8 cellular contexts compared by ENCODE assay signal in genomic region chr16:71358464-71359031, GRCh38. TPM values are rescaled to one million over a fixed set of nuclear protein-coding genes. Genes with fewer than 3 reads are reported as not detected.
DNase-seq lines count a peak whose midpoint lies in the region; ATAC-seq and TF ChIP-seq lines count a peak whose summit lies in the region.

A gene with protein sequence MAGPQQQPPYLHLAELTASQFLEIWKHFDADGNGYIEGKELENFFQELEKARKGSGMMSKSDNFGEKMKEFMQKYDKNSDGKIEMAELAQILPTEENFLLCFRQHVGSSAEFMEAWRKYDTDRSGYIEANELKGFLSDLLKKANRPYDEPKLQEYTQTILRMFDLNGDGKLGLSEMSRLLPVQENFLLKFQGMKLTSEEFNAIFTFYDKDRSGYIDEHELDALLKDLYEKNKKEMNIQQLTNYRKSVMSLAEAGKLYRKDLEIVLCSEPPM (plus strand): TSS chr16:71358723. CDS start chr16:71358793, 70 bp downstream.

- CTCF ChIA-PET in CD8-positive, alpha-beta memory T cell (lab: Charles Lee), result interaction anchor here (0.7 to 0.9 kb wide), 2 partner anchors 9 to 20 kb away, joined by 3 to 5 read pairs; no protein-coding TSS in a partner anchor

- H3K27me3 Mint-ChIP-seq in CD8-positive, alpha-beta memory T cell, result peaks cover 9 to 33% of the 10 kb centered on the region in 2 donors
- H3K27me3 Mint-ChIP-seq in activated naive CD4-positive, alpha-beta T cell treated with anti-CD3 and anti-CD28 coated beads, Interleukin-2, amount 50 U/mL, for 24 hours, result peaks cover 11% of the 10 kb centered on the region

- ATAC-seq in GM19397 (IDR thresholded peaks at IDR 0.05; ENCODE audit: unreplicated experiment), result peak; percentile 78
- ATAC-seq in Right ventricle myocardium superior (ENCODE audit: poor library complexity), result peak; percentile 96
- ATAC-seq in upper lobe of left lung (ENCODE audit: low FRiP score in 2 of 2), result peak; percentile 82 to 92

- TF ChIP-seq EP300 in upper lobe of left lung (IDR thresholded peaks at IDR 0.05), result no peak

- 1 to 2% methylated on average over 20 to 33 of the region's 55 CpGs for WGBS in upper lobe of left lung, 2 donors

- H3K27ac Mint-ChIP-seq in CD8-positive, alpha-beta memory T cell, result no peak within 1 kb of the TSS
- no peak within 1 kb of the TSS for H3K27ac Mint-ChIP-seq in activated naive CD4-positive, alpha-beta T cell treated with anti-CD3 and anti-CD28 coated beads, Interleukin-2, amount 50 U/mL, for 24 hours

- peak; percentile 41 to 63 (median 52) for DNase-seq in CD8-positive, alpha-beta memory T cell
- peak; percentile 67 for DNase-seq in HK-2 (ENCODE audit: unreplicated experiment)
- peak; percentile 29 to 59 for DNase-seq in SJCRH30
- peak; percentile 85 for DNase-seq in Right ventricle myocardium superior
- DNase-seq in posterior cingulate gyrus, result peak in 8 of 10 donors; percentile 46 to 95 (median 66)
- peak; percentile 60 to 95 for DNase-seq in upper lobe of left lung

- H3K27me3 ChIP-seq in CD8-positive, alpha-beta memory T cell (ENCODE audit: insufficient read depth, low read length, poor library complexity, severe bottlenecking), result peaks cover 22% of the 10 kb centered on the region
- no peaks in the 10 kb centered on the region for H3K27me3 ChIP-seq in SJCRH30
- peaks cover 0 to 3% (median 0%) of the 10 kb centered on the region in 4 donors for H3K27me3 ChIP-seq in upper lobe of left lung

- no peaks in the 10 kb centered on the region for H3K36me3 Mint-ChIP-seq in CD8-positive, alpha-beta memory T cell
- no peaks in the 10 kb centered on the region for H3K36me3 Mint-ChIP-seq in activated naive CD4-positive, alpha-beta T cell treated with anti-CD3 and anti-CD28 coated beads, Interleukin-2, amount 50 U/mL, for 24 hours

- no peaks in the 10 kb centered on the region for H3K9me3 Mint-ChIP-seq in CD8-positive, alpha-beta memory T cell
- no peaks in the 10 kb centered on the region for H3K9me3 Mint-ChIP-seq in activated naive CD4-positive, alpha-beta T cell treated with anti-CD3 and anti-CD28 coated beads, Interleukin-2, amount 50 U/mL, for 24 hours

- H3K4me3 Mint-ChIP-seq in CD8-positive, alpha-beta memory T cell, result peak within 1 kb of the TSS in 4 of 7 donors; percentile 28 to 61 (median 32)
- peak within 1 kb of the TSS; percentile 55 for H3K4me3 Mint-ChIP-seq in activated naive CD4-positive, alpha-beta T cell treated with anti-CD3 and anti-CD28 coated beads, Interleukin-2, amount 50 U/mL, for 24 hours

- POLR2A ChIA-PET in CD8-positive, alpha-beta memory T cell (lab: Charles Lee), result no interaction called here

- peak; percentile 94 to 98 (median 94) for TF ChIP-seq CTCF in upper lobe of left lung (IDR thresholded peaks at IDR 0.05)

- H3K4me1 ChIP-seq in CD8-positive, alpha-beta memory T cell (ENCODE audit: insufficient read depth, low read length), result no peaks in the 10 kb centered on the region
- H3K4me1 ChIP-seq in SJCRH30 (no peaks in the 10 kb centered on the region), upper lobe of left lung (peaks cover 6 to 17% (median 10%) of the 10 kb centered on the region in 4 donors)

- H3K27ac ChIP-seq in CD8-positive, alpha-beta memory T cell (ENCODE audit: low read depth, low read length), result no peak within 1 kb of the TSS
- H3K27ac ChIP-seq in SJCRH30 (no peak within 1 kb of the TSS), upper lobe of left lung (no peak within 1 kb of the TSS)

- intact Hi-C loops in Right ventricle myocardium superior (cut with DNase I) (no loop called here), posterior cingulate gyrus (cut with DNase I) (no loop called here)

- H3K9me3 ChIP-seq in CD8-positive, alpha-beta memory T cell (ENCODE audit: low read length), result no peaks in the 10 kb centered on the region
- H3K9me3 ChIP-seq in SJCRH30 (replicated peaks) (no peaks in the 10 kb centered on the region), upper lobe of left lung (no peaks in the 10 kb centered on the region)

- no peaks in the 10 kb centered on the region for H3K36me3 ChIP-seq in CD8-positive, alpha-beta memory T cell (ENCODE audit: insufficient read depth, low read length)
- H3K36me3 ChIP-seq in SJCRH30 (no peaks in the 10 kb centered on the region), upper lobe of left lung (no peaks in the 10 kb centered on the region)

- H3K4me1 Mint-ChIP-seq in CD8-positive, alpha-beta memory T cell, result peaks cover 4 to 5% (median 4%) of the 10 kb centered on the region in 3 donors
- peaks cover 5% of the 10 kb centered on the region for H3K4me1 Mint-ChIP-seq in activated naive CD4-positive, alpha-beta T cell treated with anti-CD3 and anti-CD28 coated beads, Interleukin-2, amount 50 U/mL, for 24 hours

- peak within 1 kb of the TSS; percentile 31 for H3K4me3 ChIP-seq in CD8-positive, alpha-beta memory T cell (ENCODE audit: low read length)
- H3K4me3 ChIP-seq in SJCRH30 (no peak within 1 kb of the TSS), upper lobe of left lung (peak within 1 kb of the TSS in 2 of 4 donors; percentile 27 to 38)

- no peak for TF ChIP-seq POLR2A in upper lobe of left lung (IDR thresholded peaks at IDR 0.05)

RNA-seq across cellular contexts. Expression of the gene that starts here (rescaled TPM):
- total RNA-seq in CD8-positive, alpha-beta memory T cell, result not detected
- polyA plus RNA-seq in CD8-positive, alpha-beta memory T cell, result not detected
- total RNA-seq in SJCRH30 (2014; rRNA removed; shearing (Covaris generic)), result not detected in 2 replicates
- total RNA-seq in Right ventricle myocardium superior, result 0.30 TPM
- total RNA-seq in upper lobe of left lung, result 1 to 10 TPM in 4 of 6 donors, not detected in 2; 1.0 to 3.3 (median 2.3) TPM

Comparison
In these comparisons a context has a peak if more than half of its experiments do, and no peak if none do; other contexts are left out.
1. Peak in DNase-seq and H3K4me3 ChIP-seq in CD8-positive, alpha-beta memory T cell; RNA of the gene not detected or under 1 TPM.
2. Peak in DNase-seq in SJCRH30; RNA of the gene not detected or under 1 TPM.
3. Peak in DNase-seq and ATAC-seq in Right ventricle myocardium superior; RNA of the gene not detected or under 1 TPM.